Comparison of ENCODE assay signal across 14 cellular contexts in the genomic region with DNA sequence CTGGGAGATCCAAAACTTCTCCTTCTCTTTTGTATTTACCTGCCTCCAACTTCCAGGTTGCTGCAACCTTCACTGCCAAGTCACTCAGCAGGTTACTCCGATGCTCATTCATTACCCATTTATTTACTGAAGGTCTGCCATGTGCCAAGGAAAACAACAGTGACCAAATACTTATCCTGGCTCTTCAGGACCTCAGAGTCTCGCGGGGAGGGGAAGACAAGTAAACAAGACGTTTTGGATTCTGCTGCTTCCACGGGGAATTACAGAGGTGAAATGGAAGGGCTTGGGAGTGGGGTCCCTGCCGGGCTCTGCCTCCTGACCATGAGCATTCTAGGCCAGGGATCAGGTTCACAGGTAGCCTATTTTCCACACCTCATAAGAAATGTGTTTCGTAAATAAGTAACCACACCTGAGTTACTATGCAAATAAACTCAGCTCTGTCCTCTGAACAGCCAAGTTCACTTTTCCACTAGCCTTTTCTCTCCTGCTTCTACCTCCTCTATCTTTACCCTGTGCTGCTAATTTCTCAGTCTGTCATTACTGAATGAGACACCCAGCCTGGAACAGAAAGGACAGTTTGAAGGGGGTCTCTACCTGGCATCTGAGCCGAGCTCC.
DNase-seq lines count a peak whose midpoint lies in the region; ATAC-seq and TF ChIP-seq lines count a peak whose summit lies in the region.
"Had no signal": no experiment of that assay in that cellular context is flagged by ENCODE, and none has a peak within 500 bp of the region (broad histone marks: within the 10 kb centered on the region; RNA-seq: fewer than 3 reads in every experiment).

No MANE protein-coding gene starts in this region.

- H3K36me3 ChIP-seq in SK-N-SH (replicated peaks in 1 of 2; ENCODE audit: control insufficient read depth in 1 of 2, insufficient read depth in 2 of 2, low read length in 1 of 2) (no peaks in the 10 kb centered on the region), uterus (no peaks in the 10 kb centered on the region), neuronal stem cell (replicated peaks in 1 of 2; ENCODE audit: control insufficient read depth in 2 of 2, insufficient read depth in 2 of 2, low read length in 2 of 2) (no peaks in the 10 kb centered on the region)

- H2AFZ ChIP-seq in SK-N-SH (ENCODE audit: low read depth) (peak overlapping the region; percentile 78), neuronal stem cell (ENCODE audit: low read length) (no peak overlapping the region)

- TF ChIP-seq CTCF in SK-N-SH (IDR thresholded peaks at IDR 0.05): no peak
- TF ChIP-seq CTCF in chondrocyte (IDR thresholded peaks at IDR 0.05): no peak
- TF ChIP-seq CTCF in mesothelial cell of epicardium (IDR thresholded peaks at IDR 0.05; ENCODE audit: unreplicated experiment): no peak
- TF ChIP-seq CTCF in uterus (IDR thresholded peaks at IDR 0.05): no peak

- ATAC-seq in SK-N-SH treated with all-trans-retinoic acid at 6 μM for 48 hours: no peak
- ATAC-seq: naive thymus-derived CD4-positive, alpha-beta T cell; stimulated activated naive CD8-positive, alpha-beta T cell treated with anti-CD3 and anti-CD28 coated beads, Interleukin-15, amount 100 ng/mL, for 72 hours had no signal

- WGBS in SK-N-SH (ENCODE audit: low lambda C conversion rate): 79% methylated on average over 8 of the region's 8 CpGs
- WGBS in neuronal stem cell (ENCODE audit: extremely low coverage in 2 of 2, insufficient read length in 2 of 2, insufficient replicate concordance in 1 of 2), 2 donors: no CpG with 5 or more reads among the region's 8 CpGs

- H3K23ac ChIP-seq in neuronal stem cell (ENCODE audit: low read depth, low read length, poor library complexity): no peak overlapping the region

- H3F3A ChIP-seq in SK-N-SH (replicated peaks; ENCODE audit: insufficient read depth): peaks cover 16% of the 10 kb centered on the region

- H4K20me1 ChIP-seq in SK-N-SH (ENCODE audit: insufficient read depth): no peaks in the 10 kb centered on the region

- H3K14ac ChIP-seq in neuronal stem cell (ENCODE audit: low read length): no peak overlapping the region

- H3K79me1 ChIP-seq in neuronal stem cell (ENCODE audit: low read depth, low read length): no peaks in the 10 kb centered on the region

- H3K18ac ChIP-seq in neuronal stem cell (ENCODE audit: low read length): no peak overlapping the region

- H3K27me3 Mint-ChIP-seq in chondrocyte (ENCODE audit: low read depth): no peaks in the 10 kb centered on the region
- no peaks in the 10 kb centered on the region for H3K27me3 Mint-ChIP-seq in mesothelial cell of epicardium (ENCODE audit: low read depth)
- H3K27me3 Mint-ChIP-seq in activated T-helper 2 cell treated with anti-CD3 and anti-CD28 coated beads, Interferon-gamma antibody, Interleukin-2, Interleukin-4, amounts not matched to agents 10 μg/mL and 5 μg/mL and 100 μg/mL, durations not matched to agents 14 hours and 24 hours and 36 hours (ENCODE audit: low read depth): no peaks in the 10 kb centered on the region
- H3K27me3 Mint-ChIP-seq: stimulated activated naive CD8-positive, alpha-beta T cell treated with anti-CD3 and anti-CD28 coated beads, Interleukin-15, amount 100 ng/mL, for 72 hours had no signal

- TF ChIP-seq RAD21 in SK-N-SH (IDR thresholded peaks at IDR 0.05; ENCODE audit: low read length): no peak

- H3K9me3 Mint-ChIP-seq in chondrocyte (ENCODE audit: low read depth): no peaks in the 10 kb centered on the region
- H3K9me3 Mint-ChIP-seq in mesothelial cell of epicardium: no peaks in the 10 kb centered on the region
- H3K9me3 Mint-ChIP-seq in activated T-helper 2 cell treated with anti-CD3 and anti-CD28 coated beads, Interferon-gamma antibody, Interleukin-2, Interleukin-4, amounts not matched to agents 10 μg/mL and 5 μg/mL and 100 μg/mL, durations not matched to agents 14 hours and 24 hours and 36 hours: no peaks in the 10 kb centered on the region
- H3K9me3 Mint-ChIP-seq: naive thymus-derived CD4-positive, alpha-beta T cell; stimulated activated naive CD8-positive, alpha-beta T cell treated with anti-CD3 and anti-CD28 coated beads, Interleukin-15, amount 100 ng/mL, for 72 hours had no signal

- H2AK5ac ChIP-seq in neuronal stem cell (ENCODE audit: low read depth, low read length): no peak overlapping the region

- H3K36me3 Mint-ChIP-seq in chondrocyte (ENCODE audit: low read depth) (no peaks in the 10 kb centered on the region), mesothelial cell of epicardium (no peaks in the 10 kb centered on the region)
- H3K36me3 Mint-ChIP-seq in activated T-helper 2 cell treated with anti-CD3 and anti-CD28 coated beads, Interferon-gamma antibody, Interleukin-2, Interleukin-4, amounts not matched to agents 10 μg/mL and 5 μg/mL and 100 μg/mL, durations not matched to agents 14 hours and 24 hours and 36 hours (ENCODE audit: low read depth): no peaks in the 10 kb centered on the region
- H3K36me3 Mint-ChIP-seq: naive thymus-derived CD4-positive, alpha-beta T cell had no signal

- TF ChIP-seq POLR2A in uterus (IDR thresholded peaks at IDR 0.05): no peak

- H4K91ac ChIP-seq in neuronal stem cell (ENCODE audit: low read depth, low read length, poor library complexity): no peak overlapping the region

- intact Hi-C loops in uterus (cut with DNase I; ENCODE audit: low total_unique reads): loop anchor here (5.0 kb wide), 1 partner anchor 112 kb away; a partner anchor contains a TSS
- intact Hi-C loops in activated T-helper 2 cell treated with anti-CD3 and anti-CD28 coated beads, Interferon-gamma antibody, Interleukin-2, Interleukin-4, amounts not matched to agents 10 μg/mL and 5 μg/mL and 100 μg/mL, durations not matched to agents 14 hours and 24 hours and 36 hours (cut with micrococcal nuclease): no loop called here

- H3K27ac Mint-ChIP-seq in chondrocyte (ENCODE audit: unreplicated experiment): peak overlapping the region; percentile 60
- peak overlapping the region; percentile 48 for H3K27ac Mint-ChIP-seq in mesothelial cell of epicardium
- no peak overlapping the region for H3K27ac Mint-ChIP-seq in activated T-helper 2 cell treated with anti-CD3 and anti-CD28 coated beads, Interferon-gamma antibody, Interleukin-2, Interleukin-4, amounts not matched to agents 10 μg/mL and 5 μg/mL and 100 μg/mL, durations not matched to agents 14 hours and 24 hours and 36 hours

- H3K9me3 ChIP-seq in SK-N-SH (no peaks in the 10 kb centered on the region), uterus (no peaks in the 10 kb centered on the region), neuronal stem cell (replicated peaks in 1 of 2; ENCODE audit: control insufficient read depth in 2 of 2, insufficient read depth in 1 of 2, low read depth in 1 of 2, low read length in 2 of 2) (no peaks in the 10 kb centered on the region)

- peak overlapping the region; percentile 79 to 94 for H3K27ac ChIP-seq in SK-N-SH (ENCODE audit: low read depth in 2 of 2, low read length in 1 of 2)
- H3K27ac ChIP-seq in uterus: peak overlapping the region; percentile 53 to 79
- no peak overlapping the region for H3K27ac ChIP-seq in neuronal stem cell (replicated peaks; ENCODE audit: low read length)

- H3K9me2 ChIP-seq in SK-N-SH: no peaks in the 10 kb centered on the region

- CTCF ChIA-PET in SK-N-SH (lab: Yijun Ruan, JAX): interaction anchor here (0.7 to 18.9 kb wide), 9 partner anchors 10 to 326 kb away, joined by 3 to 215 read pairs (median 5); a partner anchor contains a TSS

- no peak overlapping the region for H4K8ac ChIP-seq in neuronal stem cell (ENCODE audit: low read depth, low read length)

- H3K9ac ChIP-seq in SK-N-SH: peak overlapping the region; percentile 1; the same call in 1 of the 2 replicates
- H3K9ac ChIP-seq in neuronal stem cell (ENCODE audit: low read depth, low read length, poor library complexity): no peak overlapping the region

- H3K4me3 Mint-ChIP-seq in chondrocyte (ENCODE audit: unreplicated experiment) (no peak overlapping the region), mesothelial cell of epicardium (no peak overlapping the region)
- no peak overlapping the region for H3K4me3 Mint-ChIP-seq in activated T-helper 2 cell treated with anti-CD3 and anti-CD28 coated beads, Interferon-gamma antibody, Interleukin-2, Interleukin-4, amounts not matched to agents 10 μg/mL and 5 μg/mL and 100 μg/mL, durations not matched to agents 14 hours and 24 hours and 36 hours (ENCODE audit: low read depth)
- H3K4me3 Mint-ChIP-seq: naive thymus-derived CD4-positive, alpha-beta T cell; stimulated activated naive CD8-positive, alpha-beta T cell treated with anti-CD3 and anti-CD28 coated beads, Interleukin-15, amount 100 ng/mL, for 72 hours had no signal

- no peak for TF ChIP-seq EP300 in SK-N-SH (IDR thresholded peaks at IDR 0.05; ENCODE audit: borderline replicate concordance in 1 of 2, low read depth in 1 of 2, low read length in 1 of 2)

- H3K27me3 ChIP-seq in SK-N-SH (ENCODE audit: insufficient read depth) (no peaks in the 10 kb centered on the region), uterus (no peaks in the 10 kb centered on the region), neuronal stem cell (ENCODE audit: control insufficient read depth in 3 of 3, insufficient read depth in 3 of 3, low read depth in 1 of 3, low read length in 3 of 3) (no peaks in the 10 kb centered on the region)

- H2BK5ac ChIP-seq in neuronal stem cell (ENCODE audit: low read length): no peak overlapping the region

- H2BK120ac ChIP-seq in neuronal stem cell (ENCODE audit: low read depth, low read length): no peak overlapping the region

- no peak overlapping the region for H3K4ac ChIP-seq in neuronal stem cell (ENCODE audit: low read length)

- H3K79me2 ChIP-seq in SK-N-SH (ENCODE audit: insufficient read depth): peaks cover 20% of the 10 kb centered on the region

- H3K4me1 Mint-ChIP-seq in chondrocyte (ENCODE audit: low read depth): peaks cover 74% of the 10 kb centered on the region
- H3K4me1 Mint-ChIP-seq in mesothelial cell of epicardium: peaks cover 33% of the 10 kb centered on the region
- peaks cover 2% of the 10 kb centered on the region for H3K4me1 Mint-ChIP-seq in activated T-helper 2 cell treated with anti-CD3 and anti-CD28 coated beads, Interferon-gamma antibody, Interleukin-2, Interleukin-4, amounts not matched to agents 10 μg/mL and 5 μg/mL and 100 μg/mL, durations not matched to agents 14 hours and 24 hours and 36 hours (ENCODE audit: low read depth)
- H3K4me1 Mint-ChIP-seq: stimulated activated naive CD8-positive, alpha-beta T cell treated with anti-CD3 and anti-CD28 coated beads, Interleukin-15, amount 100 ng/mL, for 72 hours had no signal

- H2BK15ac ChIP-seq in neuronal stem cell (ENCODE audit: low read length): no peak overlapping the region

- H3K4me2 ChIP-seq in SK-N-SH (peak overlapping the region; percentile 52), neuronal stem cell (ENCODE audit: insufficient read depth, low read length, poor library complexity, severe bottlenecking) (no peak overlapping the region)

- H3K4me3 ChIP-seq in SK-N-SH (ENCODE audit: low read depth in 2 of 2, low read length in 1 of 2) (peak overlapping the region in 1 of 2 experiments; percentile 21; a peak in 1 of 4 replicates), uterus (no peak overlapping the region), neuronal stem cell (ENCODE audit: low read length in 2 of 2) (no peak overlapping the region)

- DNase-seq in SK-N-SH: no peak
- DNase-seq in chondrocyte (ENCODE audit: low spot score): no peak
- DNase-seq in mesothelial cell of epicardium (ENCODE audit: low spot score in 2 of 2, unreplicated experiment in 2 of 2): no peak
- no peak for DNase-seq in uterus
- DNase-seq in HuH-7.5 (ENCODE audit: low spot score): no peak
- DNase-seq in activated T-helper 2 cell treated with anti-CD3 and anti-CD28 coated beads, Interferon-gamma antibody, Interleukin-2, Interleukin-4, amounts not matched to agents 10 μg/mL and 5 μg/mL and 100 μg/mL, durations not matched to agents 14 hours and 24 hours and 36 hours (ENCODE audit: low spot score): no peak
- DNase-seq in neuronal stem cell (ENCODE audit: low spot score): no peak
- DNase-seq: activated T-cell treated with anti-CD3 and anti-CD28 coated beads, Interleukin-2, amount 50 U/mL, for 1 hour; glutamatergic neuron; naive thymus-derived CD4-positive, alpha-beta T cell; NCI-H1048; stimulated activated CD4-positive, alpha-beta T cell treated with anti-CD3 and anti-CD28 coated beads, Interleukin-1b, Interleukin-23, amount 100 ng/mL, for 48 hours; stimulated activated naive CD8-positive, alpha-beta T cell treated with anti-CD3 and anti-CD28 coated beads, Interleukin-15, amount 100 ng/mL, for 72 hours had no signal

- POLR2A ChIA-PET in SK-N-SH (lab: Yijun Ruan, JAX): interaction anchor here (1.3 kb wide), 1 partner anchor 116 kb away, joined by 5 read pairs; no protein-coding TSS in a partner anchor

- no peak overlapping the region for H2BK12ac ChIP-seq in neuronal stem cell (ENCODE audit: low read length)

- H3K4me1 ChIP-seq in SK-N-SH (ENCODE audit: control insufficient read depth in 1 of 2, insufficient read depth in 2 of 2, low read depth in 1 of 2, low read length in 1 of 2) (peaks cover 38 to 41% of the 10 kb centered on the region in 2 experiments), uterus (peaks cover 4 to 8% of the 10 kb centered on the region in 2 donors), neuronal stem cell (ENCODE audit: control insufficient read depth in 2 of 2, insufficient read depth in 1 of 2, low read depth in 1 of 2, low read length in 2 of 2) (peaks cover 23 to 41% of the 10 kb centered on the region in 2 donors)
